In the genomic region with DNA sequence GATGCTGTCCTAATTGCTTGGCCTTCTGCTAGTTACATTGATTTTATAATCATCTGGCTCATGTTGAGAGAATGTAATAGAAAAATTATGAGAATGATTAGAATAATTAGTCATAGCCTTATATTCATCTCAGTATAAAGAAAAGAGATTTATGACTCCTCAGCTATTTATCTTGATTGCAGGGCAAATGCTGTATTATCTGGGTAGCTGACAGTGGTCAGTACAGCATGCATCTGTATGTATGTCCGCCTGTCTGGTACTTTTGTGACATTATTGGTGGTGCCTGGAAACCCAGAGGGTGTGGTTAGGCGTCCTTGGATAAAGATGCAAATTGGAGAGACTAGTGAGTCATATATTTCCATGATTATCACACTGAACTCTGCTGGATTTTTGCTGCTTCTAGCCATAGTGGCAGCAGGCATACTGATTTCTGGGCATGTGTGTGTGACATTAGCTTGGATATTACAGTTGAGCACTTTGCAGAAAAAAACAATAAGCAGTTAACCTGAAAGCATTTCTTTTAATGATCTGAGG, we compare ENCODE assay signal across 20 cellular contexts.
DNase-seq lines count a peak whose midpoint lies in the region; ATAC-seq and TF ChIP-seq lines count a peak whose summit lies in the region.
"Had no signal": no experiment of that assay in that cellular context is flagged by ENCODE, and none has a peak within 500 bp of the region (broad histone marks: within the 10 kb centered on the region; RNA-seq: fewer than 3 reads in every experiment).

No MANE protein-coding gene starts in this region.

- H3K9me3 Mint-ChIP-seq in brain, result no peaks in the 10 kb centered on the region
- H3K9me3 Mint-ChIP-seq: activated B cell treated with CpG ODN at 0.5 μM for 24 hours; activated naive CD8-positive, alpha-beta T cell treated with anti-CD3 and anti-CD28 coated beads, Interleukin-2, amount 50 U/mL, for 24 hours had no signal

- H3K9me3 ChIP-seq in mucosa of descending colon, result no peaks in the 10 kb centered on the region
- H3K9me3 ChIP-seq in transverse colon, result no peaks in the 10 kb centered on the region
- H3K9me3 ChIP-seq: ovary, spleen, thoracic aorta had no signal

- peaks cover 13% of the 10 kb centered on the region for H3K36me3 Mint-ChIP-seq in brain

- no peak for TF ChIP-seq EP300 in transverse colon (IDR thresholded peaks at IDR 0.05; ENCODE audit: low read depth)

- H3K27me3 ChIP-seq in transverse colon, result no peaks in the 10 kb centered on the region
- H3K27me3 ChIP-seq: ovary, spleen had no signal

- in situ Hi-C loops in transverse colon (cut with MboI; ENCODE audit: low pct_ligation_motif_present in 1 of 4, low pct_unique_long_range_greater_than_20kb in 1 of 4, low sequenced_read_pairs in 3 of 4), result no loop called here

- no peaks in the 10 kb centered on the region for H3K27me3 Mint-ChIP-seq in brain
- H3K27me3 Mint-ChIP-seq: activated B cell treated with CpG ODN at 0.5 μM for 24 hours had no signal

- intact Hi-C loops in mucosa of descending colon (cut with DNase I, micrococcal nuclease), result no loop called here
- intact Hi-C loops in transverse colon (cut with DNase I; ENCODE audit: low total_unique reads), result no loop called here

- H3K4me3 Mint-ChIP-seq in brain, result no peak overlapping the region
- H3K4me3 Mint-ChIP-seq: activated B cell treated with CpG ODN at 0.5 μM for 24 hours; activated naive CD8-positive, alpha-beta T cell treated with anti-CD3 and anti-CD28 coated beads, Interleukin-2, amount 50 U/mL, for 24 hours; B cell; T-helper 17 cell had no signal

- H3K27ac Mint-ChIP-seq in brain, result peak overlapping the region in 4 of 5 experiments; percentile 55 to 92 (median 70)
- H3K27ac Mint-ChIP-seq: activated B cell treated with CpG ODN at 0.5 μM for 24 hours; activated naive CD8-positive, alpha-beta T cell treated with anti-CD3 and anti-CD28 coated beads, Interleukin-2, amount 50 U/mL, for 24 hours; B cell; T-helper 17 cell had no signal

- peak; percentile 13 for DNase-seq in GM03348 (ENCODE audit: low spot score)
- DNase-seq in NCI-H1048 (lab: John Stamatoyannopoulos, UW), result peak; percentile 19
- no peak for DNase-seq in mucosa of descending colon
- no peak for DNase-seq in stimulated activated CD8-positive, alpha-beta memory T cell treated with anti-CD3 and anti-CD28 coated beads, Interleukin-4, amount 100 ng/mL, for 48 hours
- no peak for DNase-seq in transverse colon
- DNase-seq in DMS153 treated with DMSO at 0.1 percent for 48 hours (lab: John Stamatoyannopoulos, UW; ENCODE audit: unreplicated experiment), result no peak
- DNase-seq: activated B cell treated with CpG ODN at 0.5 μM for 24 hours; activated naive CD8-positive, alpha-beta T cell treated with anti-CD3 and anti-CD28 coated beads, Interleukin-2, amount 50 U/mL, for 24 hours; Calu3; GF-D8; NCI-H1694 treated with DMSO at 0.1 percent for 48 hours; NCI-H446; ovary; SHP77 treated with DMSO at 0.1 percent for 48 hours; spleen; T-helper 17 cell had no signal

- peaks cover 62% of the 10 kb centered on the region for H3K4me1 Mint-ChIP-seq in brain
- H3K4me1 Mint-ChIP-seq: activated B cell treated with CpG ODN at 0.5 μM for 24 hours; activated naive CD8-positive, alpha-beta T cell treated with anti-CD3 and anti-CD28 coated beads, Interleukin-2, amount 50 U/mL, for 24 hours; B cell; T-helper 17 cell had no signal

- WGBS in transverse colon (ENCODE audit: low coverage in 1 of 2), 2 donors, result 60 to 67% methylated on average over 1 to 2 of the region's 2 CpGs

- ATAC-seq in mucosa of descending colon, result peak; percentile 30
- ATAC-seq: activated naive CD8-positive, alpha-beta T cell treated with anti-CD3 and anti-CD28 coated beads, Interleukin-2, amount 50 U/mL, for 24 hours; T-helper 17 cell had no signal

- H3K4me1 ChIP-seq in mucosa of descending colon (ENCODE audit: low read depth), result no peaks in the 10 kb centered on the region
- H3K4me1 ChIP-seq in transverse colon, result no peaks in the 10 kb centered on the region
- H3K4me1 ChIP-seq: spleen had no signal

- no peak overlapping the region for H3K4me3 ChIP-seq in mucosa of descending colon
- H3K4me3 ChIP-seq in transverse colon, result no peak overlapping the region
- H3K4me3 ChIP-seq: lung, ovary, spleen, thoracic aorta had no signal

- H3K27ac ChIP-seq in transverse colon, result no peak overlapping the region
- H3K27ac ChIP-seq: ovary, spleen, thoracic aorta had no signal

- TF ChIP-seq CTCF in brain (conservative IDR thresholded peaks at IDR 0.05) (no peak), mucosa of descending colon (IDR thresholded peaks at IDR 0.05) (no peak), transverse colon (IDR thresholded peaks at IDR 0.05) (no peak)

- no peak for TF ChIP-seq POLR2A in transverse colon (IDR thresholded peaks at IDR 0.05)

- no peaks in the 10 kb centered on the region for H3K36me3 ChIP-seq in mucosa of descending colon (ENCODE audit: low read depth)
- H3K36me3 ChIP-seq in transverse colon, result no peaks in the 10 kb centered on the region
- H3K36me3 ChIP-seq: ovary, thoracic aorta had no signal

Comparison
In these comparisons a context has a peak if more than half of its experiments do, and no peak if none do; other contexts are left out.
1. DNase-seq: peak in GM03348 (single experiment) and NCI-H1048 (single experiment); none in mucosa of descending colon (0 of 3), stimulated activated CD8-positive, alpha-beta memory T cell treated with anti-CD3 and anti-CD28 coated beads, Interleukin-4, amount 100 ng/mL, for 48 hours (single experiment), transverse colon (single experiment) and DMS153 treated with DMSO at 0.1 percent for 48 hours (single experiment).